ENCODE assay signal across 1 cellular context in the genomic region with DNA sequence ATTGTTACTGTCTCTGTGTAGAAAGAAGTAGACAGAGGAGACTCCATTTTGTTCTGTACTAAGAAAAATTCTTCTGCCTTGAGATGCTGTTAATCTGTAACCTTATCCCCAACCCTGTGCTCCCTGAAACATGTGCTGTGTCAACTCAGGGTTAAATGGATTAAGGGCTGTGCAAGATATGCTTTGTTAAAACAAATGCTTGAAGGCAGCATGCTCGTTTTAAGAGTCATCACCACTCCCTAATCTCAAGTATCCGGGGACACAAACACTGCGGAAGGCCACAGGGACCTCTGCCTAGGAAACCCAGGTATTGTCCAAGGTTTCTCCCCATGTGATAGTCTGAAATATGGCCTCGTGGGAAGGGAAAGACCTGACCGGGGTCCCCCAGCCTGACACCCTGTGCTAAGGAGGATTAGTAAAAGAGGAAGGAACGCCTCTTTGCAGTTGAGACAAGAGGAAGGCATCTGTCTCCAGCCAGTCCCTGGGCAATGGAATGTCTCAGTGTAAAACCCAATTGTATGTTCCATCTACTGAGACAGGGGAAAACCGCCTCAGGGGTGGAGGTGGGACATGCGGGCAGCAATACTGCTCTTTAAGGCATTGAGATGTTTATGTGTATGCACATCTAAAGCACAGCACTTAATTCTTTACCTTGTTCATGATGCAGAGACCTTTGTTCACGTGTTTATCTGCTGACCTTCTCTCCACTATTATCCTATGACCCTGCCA.
A peak's percentile ranks its signal among the peaks of the same experiment; 100 is the strongest.
TF ChIP-seq lines count a peak whose summit lies in the region.

No MANE protein-coding gene starts in this region.

TF ChIP-seq in HepG2, 621 proteins besides CTCF, POLR2A, EP300 and RAD21:
- TF ChIP-seq ZNF652 (CRISPR knock-in tag; IDR thresholded peaks at IDR 0.05; ENCODE audit: borderline replicate concordance, low read depth) (0 out of 2 replicates have a peak, but pooled peaks have one; percentile 23), ZC3H4 (CRISPR knock-in tag; IDR thresholded peaks at IDR 0.05; ENCODE audit: borderline replicate concordance) (0 out of 2 replicates have a peak, but pooled peaks have one; percentile 63)
TF ChIP-seq in HepG2: peak in this region for 2; not testable (repeated sequence) for 619.
